ENCODE assay signal across 8 cellular contexts in the genomic region with DNA sequence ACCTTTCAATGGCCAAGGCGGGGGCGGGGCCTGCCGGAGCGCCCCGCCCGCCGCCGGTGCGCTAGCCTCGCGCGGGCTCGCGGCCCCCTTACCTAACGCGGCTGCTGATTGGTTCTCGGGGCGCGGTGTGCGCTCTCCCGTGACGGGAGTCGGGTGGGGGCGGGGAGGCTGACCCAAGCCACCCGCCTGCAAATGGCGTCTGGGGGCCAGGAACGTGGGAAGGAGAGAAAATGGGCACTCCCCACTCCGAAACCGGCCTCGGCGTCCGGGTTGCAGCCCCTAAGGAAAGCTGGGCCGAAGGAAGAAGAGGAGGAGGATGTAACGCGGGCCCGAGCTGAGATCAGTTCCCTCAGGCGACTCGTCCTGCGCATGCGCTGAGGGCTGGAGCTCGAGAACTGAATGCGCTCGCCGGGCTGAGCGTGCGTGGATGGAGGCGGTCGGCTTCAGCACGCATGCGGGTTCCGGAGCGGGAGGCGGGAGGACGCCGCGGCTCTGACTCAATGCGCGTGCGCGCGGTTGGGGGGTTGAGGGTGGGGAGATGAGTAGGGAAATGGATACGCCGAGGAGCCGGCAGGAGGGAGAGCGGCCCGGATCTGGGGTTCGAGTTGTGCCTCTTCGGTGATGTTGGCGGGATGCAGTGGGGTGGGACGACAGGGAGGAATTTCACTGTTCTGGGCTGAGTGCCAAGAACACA. TPM values are rescaled to one million over a fixed set of nuclear protein-coding genes. Genes with fewer than 3 reads are reported as not detected.
DNase-seq lines count a peak whose midpoint lies in the region; FAIRE-seq and TF ChIP-seq lines count a peak whose summit lies in the region.

A gene with protein sequence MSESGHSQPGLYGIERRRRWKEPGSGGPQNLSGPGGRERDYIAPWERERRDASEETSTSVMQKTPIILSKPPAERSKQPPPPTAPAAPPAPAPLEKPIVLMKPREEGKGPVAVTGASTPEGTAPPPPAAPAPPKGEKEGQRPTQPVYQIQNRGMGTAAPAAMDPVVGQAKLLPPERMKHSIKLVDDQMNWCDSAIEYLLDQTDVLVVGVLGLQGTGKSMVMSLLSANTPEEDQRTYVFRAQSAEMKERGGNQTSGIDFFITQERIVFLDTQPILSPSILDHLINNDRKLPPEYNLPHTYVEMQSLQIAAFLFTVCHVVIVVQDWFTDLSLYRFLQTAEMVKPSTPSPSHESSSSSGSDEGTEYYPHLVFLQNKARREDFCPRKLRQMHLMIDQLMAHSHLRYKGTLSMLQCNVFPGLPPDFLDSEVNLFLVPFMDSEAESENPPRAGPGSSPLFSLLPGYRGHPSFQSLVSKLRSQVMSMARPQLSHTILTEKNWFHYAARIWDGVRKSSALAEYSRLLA (minus strand): TSS at position 401 of the 694 bp plus-strand sequence. CDS start 4,221 bp downstream, outside the sequence.

- H2BK5ac ChIP-seq in neuronal stem cell (ENCODE audit: low read length) = peak within 1 kb of the TSS; percentile 77

- H2BK15ac ChIP-seq in neuronal stem cell (ENCODE audit: low read length) = peak within 1 kb of the TSS; percentile 98

- peak within 1 kb of the TSS; percentile 93 for H2BK12ac ChIP-seq in neuronal stem cell (ENCODE audit: low read length)

- H3K23ac ChIP-seq in neuronal stem cell (ENCODE audit: low read depth, low read length, poor library complexity) = peak within 1 kb of the TSS; percentile 95

- H3K27me3 ChIP-seq in neuronal stem cell (ENCODE audit: control insufficient read depth in 3 of 3, insufficient read depth in 3 of 3, low read depth in 1 of 3, low read length in 3 of 3) (no peaks in the 10 kb centered on the region), subcutaneous abdominal adipose tissue (ENCODE audit: control insufficient read depth in 5 of 5, insufficient read depth in 4 of 5, low read length in 5 of 5) (no peaks in the 10 kb centered on the region)

- peak within 1 kb of the TSS; percentile 93 for H4K91ac ChIP-seq in neuronal stem cell (ENCODE audit: low read depth, low read length, poor library complexity)

- H2AK5ac ChIP-seq in neuronal stem cell (ENCODE audit: low read depth, low read length) = peak within 1 kb of the TSS; percentile 93

- no peaks in the 10 kb centered on the region for H3K9me3 ChIP-seq in neuronal stem cell (replicated peaks in 1 of 2; ENCODE audit: control insufficient read depth in 2 of 2, insufficient read depth in 1 of 2, low read depth in 1 of 2, low read length in 2 of 2)
- no peaks in the 10 kb centered on the region for H3K9me3 ChIP-seq in subcutaneous abdominal adipose tissue (ENCODE audit: control insufficient read depth in 5 of 5, low read length in 5 of 5)

- H3K18ac ChIP-seq in neuronal stem cell (ENCODE audit: low read length) = peak within 1 kb of the TSS; percentile 100

- peak within 1 kb of the TSS; percentile 99 for H2AFZ ChIP-seq in neuronal stem cell (ENCODE audit: low read length)

- peak within 1 kb of the TSS; percentile 90 for H4K8ac ChIP-seq in neuronal stem cell (ENCODE audit: low read depth, low read length)

- peaks cover 3% of the 10 kb centered on the region for H3K79me1 ChIP-seq in neuronal stem cell (ENCODE audit: low read depth, low read length)

- no peak within 1 kb of the TSS for H2BK120ac ChIP-seq in neuronal stem cell (ENCODE audit: low read depth, low read length)

- H3K4ac ChIP-seq in neuronal stem cell (ENCODE audit: low read length) = no peak within 1 kb of the TSS

- peak within 1 kb of the TSS; percentile 59 for H3K14ac ChIP-seq in neuronal stem cell (ENCODE audit: low read length)

- TF ChIP-seq CTCF in HFF-Myc (IDR thresholded peaks at IDR 0.05; ENCODE audit: low read depth, low read length, missing control alignments) = no peak

- H3K27ac ChIP-seq in neuronal stem cell (replicated peaks; ENCODE audit: low read length) (peak within 1 kb of the TSS; percentile 99), subcutaneous abdominal adipose tissue (ENCODE audit: low read depth, low read length) (peak within 1 kb of the TSS; percentile 96)

- in situ Hi-C loops in SK-MEL-5 (cut with HindIII; ENCODE audit: low pct_unique_long_range_greater_than_20kb, low sequenced_read_pairs) = no loop called here

- H3K36me3 ChIP-seq in neuronal stem cell (replicated peaks in 1 of 2; ENCODE audit: control insufficient read depth in 2 of 2, insufficient read depth in 2 of 2, low read length in 2 of 2) = peaks cover 10 to 36% of the 10 kb centered on the region in 2 donors
- H3K36me3 ChIP-seq in subcutaneous abdominal adipose tissue (ENCODE audit: control insufficient read depth in 5 of 5, insufficient read depth in 5 of 5, low read length in 5 of 5) = peaks cover 3 to 15% (median 10%) of the 10 kb centered on the region in 5 donors

- H3K9ac ChIP-seq in neuronal stem cell (ENCODE audit: low read depth, low read length, poor library complexity) (peak within 1 kb of the TSS; percentile 94), subcutaneous abdominal adipose tissue (ENCODE audit: low read length in 5 of 5) (peak within 1 kb of the TSS; percentile 81 to 90 (median 86))

- no CpG with 5 or more reads among the region's 70 CpGs for WGBS in neuronal stem cell (ENCODE audit: extremely low coverage in 2 of 2, insufficient read length in 2 of 2, insufficient replicate concordance in 1 of 2), 2 donors

- no peak for FAIRE-seq in frontal cortex (lab: Jason Lieb, UNC)

- H3K4me2 ChIP-seq in neuronal stem cell (ENCODE audit: insufficient read depth, low read length, poor library complexity, severe bottlenecking) = peak within 1 kb of the TSS; percentile 92

- DNase-seq in GM03348 (ENCODE audit: low spot score) (peak; percentile 99), HFF-Myc (ENCODE audit: extremely low read depth, low read depth) (peak; percentile 83), NAMALWA (ENCODE audit: low spot score) (peak; percentile 98), SK-MEL-5 (ENCODE audit: low read depth, low spot score) (peak; percentile 95), frontal cortex (ENCODE audit: low spot score in 2 of 2) (peak; percentile 93 to 95), neuronal stem cell (ENCODE audit: low spot score) (peak; percentile 99)
- peak; percentile 98 for DNase-seq in activated naive CD4-positive, alpha-beta T cell treated with Interleukin-2 at 50 U/mL for 16 hours

- peak within 1 kb of the TSS; percentile 83 for H3K4me3 ChIP-seq in HFF-Myc (replicated peaks; ENCODE audit: low read depth, low read length)
- H3K4me3 ChIP-seq in neuronal stem cell (ENCODE audit: low read length in 2 of 2) = peak within 1 kb of the TSS; percentile 86 to 94
- H3K4me3 ChIP-seq in subcutaneous abdominal adipose tissue (ENCODE audit: low read depth in 1 of 5, low read length in 5 of 5) = peak within 1 kb of the TSS; percentile 79 to 92 (median 81)

- H3K4me1 ChIP-seq in neuronal stem cell (ENCODE audit: control insufficient read depth in 2 of 2, insufficient read depth in 1 of 2, low read depth in 1 of 2, low read length in 2 of 2) (peaks cover 0 to 6% of the 10 kb centered on the region in 2 donors), subcutaneous abdominal adipose tissue (ENCODE audit: control insufficient read depth in 5 of 5, insufficient read depth in 5 of 5, low read length in 5 of 5) (peaks cover 4 to 38% (median 28%) of the 10 kb centered on the region in 5 donors)

RNA-seq across cellular contexts. Expression of the gene that starts here (rescaled TPM):
- 16.3 and 21.1 TPM in 2 replicates for total RNA-seq in SK-MEL-5 (2014; rRNA removed; shearing (Covaris generic))
- 28.4 and 33.9 TPM in 2 replicates for polyA plus RNA-seq in SK-MEL-5 (2015; cell fraction: cytosol; rRNA removed)
- 59.2 and 92.8 TPM in 2 replicates for polyA plus RNA-seq in SK-MEL-5 (2015; cell fraction: nucleus; rRNA removed)
- total RNA-seq in frontal cortex = 6.9 TPM
- polyA plus RNA-seq in neuronal stem cell (2013, experiment 1 of 2) = 21.9 TPM
- polyA plus RNA-seq in neuronal stem cell (2013, experiment 2 of 2) = 20.9 TPM

Comparison
In these comparisons a context has a peak if more than half of its experiments do, and no peak if none do; other contexts are left out.
1. Peak in every context shown above with its lines: DNase-seq, H3K4me3 ChIP-seq and H3K27ac ChIP-seq.